ENCODE assay signal across 1 cellular context in the genomic region with DNA sequence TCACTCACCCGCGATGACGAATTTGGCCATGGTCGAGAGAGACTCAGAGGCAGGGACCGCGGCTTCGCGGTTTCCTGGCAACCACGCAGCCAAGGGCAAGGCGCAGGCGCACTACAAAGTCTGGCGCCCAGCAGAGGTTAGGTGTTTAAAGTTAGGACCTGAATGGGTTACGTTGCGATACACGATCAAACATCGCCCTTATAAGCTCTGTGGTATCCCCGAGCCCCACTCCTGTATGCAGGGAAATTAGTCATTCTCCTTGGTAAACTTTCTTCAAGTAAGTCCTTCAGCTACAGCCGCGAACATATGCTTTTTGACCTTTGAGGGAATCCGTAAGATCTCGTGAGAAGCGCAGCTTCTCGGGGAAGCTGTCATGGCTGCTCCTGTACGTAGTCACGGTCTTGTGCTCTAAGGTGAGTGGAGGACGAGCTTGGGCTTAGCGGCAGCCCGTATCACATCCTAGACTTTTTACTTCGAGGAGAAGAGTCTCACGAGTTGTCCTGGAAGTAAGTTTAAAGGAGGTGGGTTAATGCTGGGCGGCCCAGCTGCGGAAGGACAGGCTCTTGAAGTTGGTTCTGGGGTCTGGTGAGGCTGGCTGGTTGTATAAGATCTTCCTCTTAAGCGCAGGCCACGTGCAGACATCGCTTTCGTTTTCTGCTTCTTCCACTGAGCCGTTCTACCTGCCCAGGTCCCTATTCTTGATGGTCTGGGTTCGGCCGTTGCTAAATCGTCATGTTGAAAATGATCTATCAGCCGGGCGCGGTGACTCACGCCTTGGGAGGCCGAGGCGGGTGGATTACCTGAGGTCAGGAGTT.
TF ChIP-seq lines count a peak whose summit lies in the region.

A gene (plus strand): TSS at position 365 of the 815 bp plus-strand sequence. CDS start 1,088 bp downstream, outside the sequence.
A gene (minus strand): TSS at position 87 of the 815 bp plus-strand sequence. CDS start 57 bp downstream, at position 30.

TF ChIP-seq in K562, 482 proteins besides CTCF, POLR2A, EP300 and RAD21 (continued from another document and continues in another):
- TF ChIP-seq, protein P1, sequence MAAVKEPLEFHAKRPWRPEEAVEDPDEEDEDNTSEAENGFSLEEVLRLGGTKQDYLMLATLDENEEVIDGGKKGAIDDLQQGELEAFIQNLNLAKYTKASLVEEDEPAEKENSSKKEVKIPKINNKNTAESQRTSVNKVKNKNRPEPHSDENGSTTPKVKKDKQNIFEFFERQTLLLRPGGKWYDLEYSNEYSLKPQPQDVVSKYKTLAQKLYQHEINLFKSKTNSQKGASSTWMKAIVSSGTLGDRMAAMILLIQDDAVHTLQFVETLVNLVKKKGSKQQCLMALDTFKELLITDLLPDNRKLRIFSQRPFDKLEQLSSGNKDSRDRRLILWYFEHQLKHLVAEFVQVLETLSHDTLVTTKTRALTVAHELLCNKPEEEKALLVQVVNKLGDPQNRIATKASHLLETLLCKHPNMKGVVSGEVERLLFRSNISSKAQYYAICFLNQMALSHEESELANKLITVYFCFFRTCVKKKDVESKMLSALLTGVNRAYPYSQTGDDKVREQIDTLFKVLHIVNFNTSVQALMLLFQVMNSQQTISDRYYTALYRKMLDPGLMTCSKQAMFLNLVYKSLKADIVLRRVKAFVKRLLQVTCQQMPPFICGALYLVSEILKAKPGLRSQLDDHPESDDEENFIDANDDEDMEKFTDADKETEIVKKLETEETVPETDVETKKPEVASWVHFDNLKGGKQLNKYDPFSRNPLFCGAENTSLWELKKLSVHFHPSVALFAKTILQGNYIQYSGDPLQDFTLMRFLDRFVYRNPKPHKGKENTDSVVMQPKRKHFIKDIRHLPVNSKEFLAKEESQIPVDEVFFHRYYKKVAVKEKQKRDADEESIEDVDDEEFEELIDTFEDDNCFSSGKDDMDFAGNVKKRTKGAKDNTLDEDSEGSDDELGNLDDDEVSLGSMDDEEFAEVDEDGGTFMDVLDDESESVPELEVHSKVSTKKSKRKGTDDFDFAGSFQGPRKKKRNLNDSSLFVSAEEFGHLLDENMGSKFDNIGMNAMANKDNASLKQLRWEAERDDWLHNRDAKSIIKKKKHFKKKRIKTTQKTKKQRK (IDR thresholded peaks at IDR 0.05; ENCODE audit: borderline replicate concordance, low read depth, low read length) = no peak
- no peak for TF ChIP-seq ZNF436 (CRISPR knock-in tag; IDR thresholded peaks at IDR 0.05)
- TF ChIP-seq FUS (optimal IDR thresholded peaks at IDR 0.05; ENCODE audit: low read depth, low read length) = no peak
- TF ChIP-seq NUFIP1 (IDR thresholded peaks at IDR 0.05; ENCODE audit: partially characterized antibody) = no peak
- no peak for TF ChIP-seq NFATC3 (IDR thresholded peaks at IDR 0.05)
- no peak for TF ChIP-seq ZNF764 (CRISPR knock-in tag; IDR thresholded peaks at IDR 0.05; ENCODE audit: low read depth)
- no peak for TF ChIP-seq XRCC3 (IDR thresholded peaks at IDR 0.05)
- TF ChIP-seq MCM2 (IDR thresholded peaks at IDR 0.05; ENCODE audit: low read depth) = no peak
- 0 out of 2 replicates have a peak, but pooled peaks have one; percentile 33 for TF ChIP-seq ZBTB1 (CRISPR knock-in tag; IDR thresholded peaks at IDR 0.05; ENCODE audit: borderline replicate concordance, low read depth)
- TF ChIP-seq ZNF707 (CRISPR knock-in tag; conservative IDR thresholded peaks at IDR 0.05) = no peak
- no peak for TF ChIP-seq ZFP1 (CRISPR knock-in tag; IDR thresholded peaks at IDR 0.05)
- TF ChIP-seq, protein P2, sequence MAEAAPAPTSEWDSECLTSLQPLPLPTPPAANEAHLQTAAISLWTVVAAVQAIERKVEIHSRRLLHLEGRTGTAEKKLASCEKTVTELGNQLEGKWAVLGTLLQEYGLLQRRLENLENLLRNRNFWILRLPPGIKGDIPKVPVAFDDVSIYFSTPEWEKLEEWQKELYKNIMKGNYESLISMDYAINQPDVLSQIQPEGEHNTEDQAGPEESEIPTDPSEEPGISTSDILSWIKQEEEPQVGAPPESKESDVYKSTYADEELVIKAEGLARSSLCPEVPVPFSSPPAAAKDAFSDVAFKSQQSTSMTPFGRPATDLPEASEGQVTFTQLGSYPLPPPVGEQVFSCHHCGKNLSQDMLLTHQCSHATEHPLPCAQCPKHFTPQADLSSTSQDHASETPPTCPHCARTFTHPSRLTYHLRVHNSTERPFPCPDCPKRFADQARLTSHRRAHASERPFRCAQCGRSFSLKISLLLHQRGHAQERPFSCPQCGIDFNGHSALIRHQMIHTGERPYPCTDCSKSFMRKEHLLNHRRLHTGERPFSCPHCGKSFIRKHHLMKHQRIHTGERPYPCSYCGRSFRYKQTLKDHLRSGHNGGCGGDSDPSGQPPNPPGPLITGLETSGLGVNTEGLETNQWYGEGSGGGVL (CRISPR knock-in tag; IDR thresholded peaks at IDR 0.05) = no peak
- TF ChIP-seq ZNF146 (CRISPR knock-in tag; IDR thresholded peaks at IDR 0.05; ENCODE audit: unreplicated experiment) = no peak
- no peak for TF ChIP-seq ZNF197 (CRISPR knock-in tag; IDR thresholded peaks at IDR 0.05; ENCODE audit: low read depth)
- TF ChIP-seq NFIC (IDR thresholded peaks at IDR 0.05) = no peak
- TF ChIP-seq ZNF184 (CRISPR knock-in tag; IDR thresholded peaks at IDR 0.05) = no peak
- TF ChIP-seq TFAM (CRISPR knock-in tag; conservative IDR thresholded peaks at IDR 0.05) = no peak
- TF ChIP-seq, protein P3, sequence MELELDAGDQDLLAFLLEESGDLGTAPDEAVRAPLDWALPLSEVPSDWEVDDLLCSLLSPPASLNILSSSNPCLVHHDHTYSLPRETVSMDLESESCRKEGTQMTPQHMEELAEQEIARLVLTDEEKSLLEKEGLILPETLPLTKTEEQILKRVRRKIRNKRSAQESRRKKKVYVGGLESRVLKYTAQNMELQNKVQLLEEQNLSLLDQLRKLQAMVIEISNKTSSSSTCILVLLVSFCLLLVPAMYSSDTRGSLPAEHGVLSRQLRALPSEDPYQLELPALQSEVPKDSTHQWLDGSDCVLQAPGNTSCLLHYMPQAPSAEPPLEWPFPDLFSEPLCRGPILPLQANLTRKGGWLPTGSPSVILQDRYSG (tag; conservative IDR thresholded peaks at IDR 0.05; ENCODE audit: low read depth) = no peak
- TF ChIP-seq NFRKB (IDR thresholded peaks at IDR 0.05; ENCODE audit: low read depth) = peak; percentile 93
- TF ChIP-seq, protein P4, sequence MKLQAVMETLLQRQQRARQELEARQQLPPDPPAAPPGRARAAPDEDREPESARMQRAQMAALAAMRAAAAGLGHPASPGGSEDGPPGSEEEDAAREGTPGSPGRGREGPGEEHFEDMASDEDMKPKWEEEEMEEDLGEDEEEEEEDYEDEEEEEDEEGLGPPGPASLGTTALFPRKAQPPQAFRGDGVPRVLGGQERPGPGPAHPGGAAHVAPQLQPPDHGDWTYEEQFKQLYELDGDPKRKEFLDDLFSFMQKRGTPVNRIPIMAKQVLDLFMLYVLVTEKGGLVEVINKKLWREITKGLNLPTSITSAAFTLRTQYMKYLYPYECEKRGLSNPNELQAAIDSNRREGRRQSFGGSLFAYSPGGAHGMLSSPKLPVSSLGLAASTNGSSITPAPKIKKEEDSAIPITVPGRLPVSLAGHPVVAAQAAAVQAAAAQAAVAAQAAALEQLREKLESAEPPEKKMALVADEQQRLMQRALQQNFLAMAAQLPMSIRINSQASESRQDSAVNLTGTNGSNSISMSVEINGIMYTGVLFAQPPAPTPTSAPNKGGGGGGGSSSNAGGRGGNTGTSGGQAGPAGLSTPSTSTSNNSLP (IDR thresholded peaks at IDR 0.05; ENCODE audit: borderline replicate concordance, low read depth, low read length) = no peak
- TF ChIP-seq MCM5 (IDR thresholded peaks at IDR 0.05; ENCODE audit: low read depth) = no peak
- TF ChIP-seq, protein P5, sequence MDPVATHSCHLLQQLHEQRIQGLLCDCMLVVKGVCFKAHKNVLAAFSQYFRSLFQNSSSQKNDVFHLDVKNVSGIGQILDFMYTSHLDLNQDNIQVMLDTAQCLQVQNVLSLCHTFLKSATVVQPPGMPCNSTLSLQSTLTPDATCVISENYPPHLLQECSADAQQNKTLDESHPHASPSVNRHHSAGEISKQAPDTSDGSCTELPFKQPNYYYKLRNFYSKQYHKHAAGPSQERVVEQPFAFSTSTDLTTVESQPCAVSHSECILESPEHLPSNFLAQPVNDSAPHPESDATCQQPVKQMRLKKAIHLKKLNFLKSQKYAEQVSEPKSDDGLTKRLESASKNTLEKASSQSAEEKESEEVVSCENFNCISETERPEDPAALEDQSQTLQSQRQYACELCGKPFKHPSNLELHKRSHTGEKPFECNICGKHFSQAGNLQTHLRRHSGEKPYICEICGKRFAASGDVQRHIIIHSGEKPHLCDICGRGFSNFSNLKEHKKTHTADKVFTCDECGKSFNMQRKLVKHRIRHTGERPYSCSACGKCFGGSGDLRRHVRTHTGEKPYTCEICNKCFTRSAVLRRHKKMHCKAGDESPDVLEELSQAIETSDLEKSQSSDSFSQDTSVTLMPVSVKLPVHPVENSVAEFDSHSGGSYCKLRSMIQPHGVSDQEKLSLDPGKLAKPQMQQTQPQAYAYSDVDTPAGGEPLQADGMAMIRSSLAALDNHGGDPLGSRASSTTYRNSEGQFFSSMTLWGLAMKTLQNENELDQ (CRISPR knock-in tag; IDR thresholded peaks at IDR 0.05; ENCODE audit: borderline replicate concordance) = no peak
- no peak for TF ChIP-seq NFYB (IDR thresholded peaks at IDR 0.05; ENCODE audit: extremely low read depth, insufficient read length)
- TF ChIP-seq, protein P6, sequence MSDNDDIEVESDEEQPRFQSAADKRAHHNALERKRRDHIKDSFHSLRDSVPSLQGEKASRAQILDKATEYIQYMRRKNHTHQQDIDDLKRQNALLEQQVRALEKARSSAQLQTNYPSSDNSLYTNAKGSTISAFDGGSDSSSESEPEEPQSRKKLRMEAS (CRISPR knock-in tag; IDR thresholded peaks at IDR 0.05) = peak; percentile 66; the same call in 1 of the 2 replicates
- TF ChIP-seq GABPB2 (CRISPR knock-in tag; conservative IDR thresholded peaks at IDR 0.05) = no peak
- TF ChIP-seq, protein P7, sequence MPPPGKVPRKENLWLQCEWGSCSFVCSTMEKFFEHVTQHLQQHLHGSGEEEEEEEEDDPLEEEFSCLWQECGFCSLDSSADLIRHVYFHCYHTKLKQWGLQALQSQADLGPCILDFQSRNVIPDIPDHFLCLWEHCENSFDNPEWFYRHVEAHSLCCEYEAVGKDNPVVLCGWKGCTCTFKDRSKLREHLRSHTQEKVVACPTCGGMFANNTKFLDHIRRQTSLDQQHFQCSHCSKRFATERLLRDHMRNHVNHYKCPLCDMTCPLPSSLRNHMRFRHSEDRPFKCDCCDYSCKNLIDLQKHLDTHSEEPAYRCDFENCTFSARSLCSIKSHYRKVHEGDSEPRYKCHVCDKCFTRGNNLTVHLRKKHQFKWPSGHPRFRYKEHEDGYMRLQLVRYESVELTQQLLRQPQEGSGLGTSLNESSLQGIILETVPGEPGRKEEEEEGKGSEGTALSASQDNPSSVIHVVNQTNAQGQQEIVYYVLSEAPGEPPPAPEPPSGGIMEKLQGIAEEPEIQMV (tag; conservative IDR thresholded peaks at IDR 0.05; ENCODE audit: low read depth) = no peak
- TF ChIP-seq MYC (IDR thresholded peaks at IDR 0.05; ENCODE audit: low read depth, low read length) = peak; percentile 22
- TF ChIP-seq MYC (CRISPR knock-in tag; IDR thresholded peaks at IDR 0.05; ENCODE audit: borderline replicate concordance, low read depth) = no peak
- no peak for TF ChIP-seq NFE2 (IDR thresholded peaks at IDR 0.05; ENCODE audit: low read depth)
- peak; percentile 79 for TF ChIP-seq TBP (optimal IDR thresholded peaks at IDR 0.05; ENCODE audit: low read depth, low read length)
- TF ChIP-seq, protein P8, sequence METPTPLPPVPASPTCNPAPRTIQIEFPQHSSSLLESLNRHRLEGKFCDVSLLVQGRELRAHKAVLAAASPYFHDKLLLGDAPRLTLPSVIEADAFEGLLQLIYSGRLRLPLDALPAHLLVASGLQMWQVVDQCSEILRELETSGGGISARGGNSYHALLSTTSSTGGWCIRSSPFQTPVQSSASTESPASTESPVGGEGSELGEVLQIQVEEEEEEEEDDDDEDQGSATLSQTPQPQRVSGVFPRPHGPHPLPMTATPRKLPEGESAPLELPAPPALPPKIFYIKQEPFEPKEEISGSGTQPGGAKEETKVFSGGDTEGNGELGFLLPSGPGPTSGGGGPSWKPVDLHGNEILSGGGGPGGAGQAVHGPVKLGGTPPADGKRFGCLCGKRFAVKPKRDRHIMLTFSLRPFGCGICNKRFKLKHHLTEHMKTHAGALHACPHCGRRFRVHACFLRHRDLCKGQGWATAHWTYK (CRISPR knock-in tag; IDR thresholded peaks at IDR 0.05) = no peak
- TF ChIP-seq ASH1L (IDR thresholded peaks at IDR 0.05; ENCODE audit: borderline replicate concordance, low read depth, partially characterized antibody) = no peak
- no peak for TF ChIP-seq GATA2 (CRISPR knock-in tag; IDR thresholded peaks at IDR 0.05)
- no peak for TF ChIP-seq GABPA (tag; conservative IDR thresholded peaks at IDR 0.05; ENCODE audit: low read depth)
- no peak for TF ChIP-seq KDM1A (IDR thresholded peaks at IDR 0.05)
- TF ChIP-seq CBX2 (IDR thresholded peaks at IDR 0.05; ENCODE audit: insufficient read depth, low read length, poor library complexity, severe bottlenecking) = no peak
- TF ChIP-seq SIN3A (IDR thresholded peaks at IDR 0.05; ENCODE audit: borderline replicate concordance in 2 of 2, control insufficient read depth in 1 of 2, low read depth in 2 of 2, low read length in 2 of 2) = peak; percentile 63 to 73; a peak in 2 of 4 replicates
- peak; percentile 89 to 91 for TF ChIP-seq NRF1 (conservative IDR thresholded peaks at IDR 0.05 in 1 of 2, IDR thresholded peaks at IDR 0.05 in 1 of 2)
- TF ChIP-seq, protein P9, sequence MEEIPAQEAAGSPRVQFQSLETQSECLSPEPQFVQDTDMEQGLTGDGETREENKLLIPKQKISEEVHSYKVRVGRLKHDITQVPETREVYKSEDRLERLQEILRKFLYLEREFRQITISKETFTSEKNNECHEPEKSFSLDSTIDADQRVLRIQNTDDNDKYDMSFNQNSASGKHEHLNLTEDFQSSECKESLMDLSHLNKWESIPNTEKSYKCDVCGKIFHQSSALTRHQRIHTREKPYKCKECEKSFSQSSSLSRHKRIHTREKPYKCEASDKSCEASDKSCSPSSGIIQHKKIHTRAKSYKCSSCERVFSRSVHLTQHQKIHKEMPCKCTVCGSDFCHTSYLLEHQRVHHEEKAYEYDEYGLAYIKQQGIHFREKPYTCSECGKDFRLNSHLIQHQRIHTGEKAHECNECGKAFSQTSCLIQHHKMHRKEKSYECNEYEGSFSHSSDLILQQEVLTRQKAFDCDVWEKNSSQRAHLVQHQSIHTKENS (CRISPR knock-in tag; IDR thresholded peaks at IDR 0.05) = no peak
- no peak for TF ChIP-seq ZNF444 (CRISPR knock-in tag; IDR thresholded peaks at IDR 0.05)
- TF ChIP-seq MAFK (IDR thresholded peaks at IDR 0.05; ENCODE audit: low read length) = no peak
- TF ChIP-seq HDGF (IDR thresholded peaks at IDR 0.05) = no peak
- no peak for TF ChIP-seq ZNF253 (CRISPR knock-in tag; conservative IDR thresholded peaks at IDR 0.05)
- no peak for TF ChIP-seq TAF15 (IDR thresholded peaks at IDR 0.05; ENCODE audit: low read depth, low read length)
- no peak for TF ChIP-seq ZNF324 (CRISPR knock-in tag; IDR thresholded peaks at IDR 0.05)
- no peak for TF ChIP-seq ERF (CRISPR knock-in tag; IDR thresholded peaks at IDR 0.05)
- TF ChIP-seq SLC30A9 (CRISPR knock-in tag; IDR thresholded peaks at IDR 0.05) = no peak
- TF ChIP-seq JUND (IDR thresholded peaks at IDR 0.05; ENCODE audit: borderline replicate concordance, low read depth, low read length) = peak; percentile 23; the same call in 1 of the 2 replicates
- no peak; the same call in 1 of the 3 replicates for TF ChIP-seq JUND (tag; IDR thresholded peaks at IDR 0.05; ENCODE audit: borderline replicate concordance, low read depth, low read length)
- no peak for TF ChIP-seq GATAD2B (IDR thresholded peaks at IDR 0.05; ENCODE audit: borderline replicate concordance)
- TF ChIP-seq STAG1 (CRISPR knock-in tag; IDR thresholded peaks at IDR 0.05; ENCODE audit: borderline replicate concordance) = no peak
